In the genomic region with DNA sequence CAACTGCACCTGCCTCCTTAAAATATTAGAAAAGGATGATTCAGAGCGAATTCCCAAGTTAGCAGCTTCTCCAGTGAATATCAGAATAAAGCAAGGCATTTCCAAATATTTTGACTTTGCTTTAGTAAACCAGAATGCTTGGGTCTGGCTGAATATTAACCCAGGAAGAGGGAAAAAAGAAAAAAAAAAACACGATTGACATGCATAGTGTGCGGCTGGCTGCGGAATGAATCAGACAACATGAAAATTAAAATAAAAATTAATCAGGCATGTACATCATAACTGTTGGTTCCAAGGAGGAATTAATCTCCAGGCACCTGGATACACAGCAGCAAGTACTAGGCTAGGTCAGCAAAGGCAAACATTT, we compare ENCODE assay signal across 12 cellular contexts.
A peak's percentile ranks its signal among the peaks of the same experiment; 100 is the strongest.
DNase-seq lines count a peak whose midpoint lies in the region; ATAC-seq and TF ChIP-seq lines count a peak whose summit lies in the region.
"Had no signal": no experiment of that assay in that cellular context is flagged by ENCODE, and none has a peak within 500 bp of the region (broad histone marks: within the 10 kb centered on the region; RNA-seq: fewer than 3 reads in every experiment).

No MANE protein-coding gene starts in this region.

- no peaks in the 10 kb centered on the region for H3K4me1 Mint-ChIP-seq in activated CD4-positive, alpha-beta T cell treated with anti-CD3 and anti-CD28 coated beads for 36 hours
- H3K4me1 Mint-ChIP-seq: B cell had no signal

- no peak for TF ChIP-seq CTCF in AG04450 (IDR thresholded peaks at IDR 0.05; ENCODE audit: low read depth, low read length)
- no peak for TF ChIP-seq CTCF in hepatocyte (IDR thresholded peaks at IDR 0.05; ENCODE audit: poor library complexity)
- no peak for TF ChIP-seq CTCF in osteoblast (IDR thresholded peaks at IDR 0.05; ENCODE audit: extremely low read depth, low read depth, low read length)
- no peak for TF ChIP-seq CTCF in GM13977 (IDR thresholded peaks at IDR 0.05; ENCODE audit: extremely low read depth, insufficient read depth, missing control alignments)

- 70% methylated on average over 4 of the region's 4 CpGs for WGBS in hepatocyte (ENCODE audit: low lambda C conversion rate, missing lambda C conversion rate)

- H3K27ac Mint-ChIP-seq in activated CD4-positive, alpha-beta T cell treated with anti-CD3 and anti-CD28 coated beads for 36 hours, result no peak overlapping the region
- H3K27ac Mint-ChIP-seq: B cell had no signal

- peak overlapping the region; percentile 81 for H3K9ac ChIP-seq in adipocyte (ENCODE audit: low read length)

- H3K79me2 ChIP-seq in hepatocyte, result no peaks in the 10 kb centered on the region
- H3K79me2 ChIP-seq in osteoblast (ENCODE audit: insufficient read depth, low read length), result no peaks in the 10 kb centered on the region

- no peaks in the 10 kb centered on the region for H3K9me2 ChIP-seq in hepatocyte (replicated peaks; ENCODE audit: insufficient read depth)

- H3K9me3 Mint-ChIP-seq in activated CD4-positive, alpha-beta T cell treated with anti-CD3 and anti-CD28 coated beads for 36 hours (ENCODE audit: low read depth), result peaks cover 4% of the 10 kb centered on the region

- DNase-seq in AG04450 (ENCODE audit: low read depth, low spot score) (no peak), adipocyte (ENCODE audit: low read depth) (no peak), hepatocyte (ENCODE audit: low spot score) (no peak), osteoblast (ENCODE audit: insufficient read length, low spot score, missing footprints) (no peak), GM13977 (ENCODE audit: low spot score) (no peak)
- DNase-seq in activated CD4-positive, alpha-beta T cell treated with anti-CD3 and anti-CD28 coated beads for 36 hours, result no peak
- no peak for DNase-seq in activated CD4-positive, alpha-beta T cell treated with anti-CD3 and anti-CD28 coated beads for 1 hour
- DNase-seq: DND-41, WERI-Rb-1 had no signal

- H3K4me3 Mint-ChIP-seq in activated CD4-positive, alpha-beta T cell treated with anti-CD3 and anti-CD28 coated beads for 36 hours, result no peak overlapping the region
- H3K4me3 Mint-ChIP-seq: B cell had no signal

- in situ Hi-C loops in GM13977 (cut with MboI; ENCODE audit: low pct_unique_long_range_greater_than_20kb, low sequenced_read_pairs, unreplicated experiment), result no loop called here

- peak overlapping the region; percentile 93 for H3K27ac ChIP-seq in AG04450 (ENCODE audit: low read depth, low read length)
- no peak overlapping the region for H3K27ac ChIP-seq in hepatocyte
- H3K27ac ChIP-seq in osteoblast (ENCODE audit: low read depth, low read length), result peak overlapping the region; percentile 87
- H3K27ac ChIP-seq: foreskin keratinocyte, WERI-Rb-1 had no signal

- no peaks in the 10 kb centered on the region for H3K36me3 ChIP-seq in adipocyte (ENCODE audit: control insufficient read depth, insufficient read depth, low read length, severe bottlenecking)
- H3K36me3 ChIP-seq in hepatocyte (replicated peaks; ENCODE audit: insufficient read depth, low read depth), result no peaks in the 10 kb centered on the region
- H3K36me3 ChIP-seq in osteoblast (ENCODE audit: insufficient read depth, low read length), result no peaks in the 10 kb centered on the region
- H3K36me3 ChIP-seq: WERI-Rb-1 had no signal

- H4K20me1 ChIP-seq in hepatocyte (ENCODE audit: insufficient read depth, poor library complexity, severe bottlenecking) (no peaks in the 10 kb centered on the region), osteoblast (ENCODE audit: insufficient read depth, low read length) (no peaks in the 10 kb centered on the region)

- H3K4me3 ChIP-seq in AG04450 (ENCODE audit: low read depth, low read length) (peak overlapping the region; percentile 48), adipocyte (ENCODE audit: low read length) (peak overlapping the region; percentile 73), hepatocyte (no peak overlapping the region), osteoblast (ENCODE audit: insufficient read depth, low read length) (peak overlapping the region; percentile 72)

- H3K4me2 ChIP-seq in hepatocyte (peak overlapping the region; percentile 78), osteoblast (ENCODE audit: insufficient read depth, low read length) (peak overlapping the region; percentile 89)

- ATAC-seq in activated CD4-positive, alpha-beta T cell treated with anti-CD3 and anti-CD28 coated beads for 36 hours, result no peak
- ATAC-seq in HG03139 (IDR thresholded peaks at IDR 0.05; ENCODE audit: unreplicated experiment), result no peak

- POLR2A ChIA-PET in AG04450 (lab: Yijun Ruan, JAX), result interaction anchor here (2.0 kb wide), 1 partner anchor 81 kb away, joined by 9 read pairs; no protein-coding TSS in a partner anchor
- POLR2A ChIA-PET in activated CD4-positive, alpha-beta T cell treated with anti-CD3 and anti-CD28 coated beads for 36 hours (lab: Charles Lee), result no interaction called here

- peaks cover 5% of the 10 kb centered on the region for H3K27me3 Mint-ChIP-seq in activated CD4-positive, alpha-beta T cell treated with anti-CD3 and anti-CD28 coated beads for 36 hours

- H3K9me3 ChIP-seq in AG04450 (ENCODE audit: control insufficient read depth, insufficient read depth, low read length), result no peaks in the 10 kb centered on the region
- peaks cover 5% of the 10 kb centered on the region for H3K9me3 ChIP-seq in adipocyte (ENCODE audit: control insufficient read depth, low read length)
- H3K9me3 ChIP-seq in hepatocyte (ENCODE audit: low read depth), result no peaks in the 10 kb centered on the region
- no peaks in the 10 kb centered on the region for H3K9me3 ChIP-seq in osteoblast (ENCODE audit: low read depth, low read length)

- H2AFZ ChIP-seq in hepatocyte, result no peak overlapping the region
- H2AFZ ChIP-seq in osteoblast (ENCODE audit: low read length), result no peak overlapping the region

- H3K4me1 ChIP-seq in adipocyte (ENCODE audit: control insufficient read depth, insufficient read depth, low read length) (peaks cover 34% of the 10 kb centered on the region), hepatocyte (ENCODE audit: insufficient read depth) (peaks cover 14% of the 10 kb centered on the region), osteoblast (ENCODE audit: insufficient read depth, low read length) (peaks cover 41% of the 10 kb centered on the region)
- H3K4me1 ChIP-seq: foreskin keratinocyte had no signal

- no peaks in the 10 kb centered on the region for H3K27me3 ChIP-seq in AG04450 (ENCODE audit: control insufficient read depth, insufficient read depth, low read length)
- H3K27me3 ChIP-seq in adipocyte (replicated peaks; ENCODE audit: control insufficient read depth, insufficient read depth, low read length), result no peaks in the 10 kb centered on the region
- no peaks in the 10 kb centered on the region for H3K27me3 ChIP-seq in hepatocyte
- H3K27me3 ChIP-seq in osteoblast (ENCODE audit: insufficient read depth, low read length), result no peaks in the 10 kb centered on the region
- H3K27me3 ChIP-seq: foreskin keratinocyte had no signal

- H3K36me3 Mint-ChIP-seq in activated CD4-positive, alpha-beta T cell treated with anti-CD3 and anti-CD28 coated beads for 36 hours (ENCODE audit: low read depth), result no peaks in the 10 kb centered on the region

- intact Hi-C loops in activated CD4-positive, alpha-beta T cell treated with anti-CD3 and anti-CD28 coated beads for 36 hours (cut with DNase I, micrococcal nuclease), result no loop called here

- CTCF ChIA-PET in AG04450 (lab: Charles Lee), result interaction anchor here (0.6 to 1.5 kb wide), 3 partner anchors 106 to 1128 kb away, joined by 3 to 5 read pairs (median 3); no protein-coding TSS in a partner anchor
- CTCF ChIA-PET in activated CD4-positive, alpha-beta T cell treated with anti-CD3 and anti-CD28 coated beads for 36 hours (lab: Charles Lee), result no interaction called here
